ENCODE assay signal across 13 cellular contexts in the genomic region with DNA sequence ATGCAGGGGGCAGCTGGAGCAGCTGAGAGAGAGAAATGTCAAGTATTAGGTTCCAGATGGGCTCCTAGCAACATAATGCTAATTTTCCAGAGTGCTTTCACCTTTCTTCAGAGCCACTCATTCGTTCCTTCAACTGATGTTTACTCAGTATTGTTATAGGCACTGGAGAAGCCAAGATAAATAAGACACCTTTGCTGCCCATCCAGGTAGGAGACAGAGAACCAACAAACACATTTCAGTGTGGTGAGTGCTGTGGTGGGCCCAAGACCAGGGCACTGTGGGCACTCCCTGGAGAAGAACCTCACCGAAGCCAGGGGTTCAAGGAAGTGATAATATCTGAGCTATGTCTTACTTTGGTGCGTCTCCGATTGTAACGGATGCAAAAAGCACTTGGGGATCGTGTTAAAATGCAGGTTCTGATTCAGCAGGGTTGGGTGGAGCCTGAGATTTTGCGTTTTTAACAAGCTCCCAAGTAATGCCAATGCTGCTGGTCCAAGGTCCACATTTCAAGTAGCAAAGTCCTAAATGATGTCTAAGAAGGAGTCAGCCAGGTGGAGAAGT. TPM values are rescaled to one million over a fixed set of nuclear protein-coding genes. Genes with fewer than 3 reads are reported as not detected.
DNase-seq lines count a peak whose midpoint lies in the region; ATAC-seq, FAIRE-seq and TF ChIP-seq lines count a peak whose summit lies in the region.
"Had no signal": no experiment of that assay in that cellular context is flagged by ENCODE, and none has a peak within 500 bp of the region (broad histone marks: within the 10 kb centered on the region; RNA-seq: fewer than 3 reads in every experiment).

No MANE protein-coding gene starts in this region.

- no peak overlapping the region for H2AFZ ChIP-seq in HepG2 (ENCODE audit: low read length)

- H3K36me3 ChIP-seq in liver (ENCODE audit: control insufficient read depth in 4 of 4, insufficient read depth in 3 of 4, low read depth in 1 of 4, low read length in 3 of 4) = no peaks in the 10 kb centered on the region
- no peaks in the 10 kb centered on the region for H3K36me3 ChIP-seq in HepG2 (replicated peaks in 1 of 2; ENCODE audit: control insufficient read depth in 1 of 2, insufficient read depth in 2 of 2, low read length in 2 of 2)
- no peaks in the 10 kb centered on the region for H3K36me3 ChIP-seq in Peyer's patch
- no peaks in the 10 kb centered on the region for H3K36me3 ChIP-seq in upper lobe of right lung
- H3K36me3 ChIP-seq in thyroid gland = no peaks in the 10 kb centered on the region
- H3K36me3 ChIP-seq: BE2C, SJCRH30 had no signal

- CTCF ChIA-PET in HepG2 (lab: Yijun Ruan, JAX; ENCODE audit: low intra/inter-chr PET ratio, low total read pairs) = no interaction called here

- intact Hi-C loops in HepG2 (cut with micrococcal nuclease; ENCODE audit: unreplicated experiment) = no loop called here
- intact Hi-C loops in upper lobe of right lung (cut with DNase I) = no loop called here
- intact Hi-C loops in thyroid gland (cut with DNase I) = no loop called here

- peaks cover 12% of the 10 kb centered on the region for H3K9me3 Mint-ChIP-seq in glutamatergic neuron (ENCODE audit: unreplicated experiment)

- no peak overlapping the region for H3K4me3 ChIP-seq in liver (ENCODE audit: low read depth in 1 of 3, low read length in 3 of 3)
- no peak overlapping the region for H3K4me3 ChIP-seq in HepG2 (replicated peaks in 1 of 3; ENCODE audit: insufficient read depth in 1 of 3, low read depth in 2 of 3, low read length in 3 of 3)
- H3K4me3 ChIP-seq in Peyer's patch = no peak overlapping the region
- no peak overlapping the region for H3K4me3 ChIP-seq in upper lobe of right lung
- no peak overlapping the region for H3K4me3 ChIP-seq in thyroid gland (replicated peaks in 1 of 3)
- H3K4me3 ChIP-seq: SJCRH30, testis had no signal

- H3K27me3 ChIP-seq in liver (ENCODE audit: control insufficient read depth in 4 of 4, insufficient read depth in 4 of 4, low read length in 3 of 4) (no peaks in the 10 kb centered on the region), HepG2 (ENCODE audit: control insufficient read depth in 1 of 2, insufficient read depth in 2 of 2, low read length in 2 of 2) (peaks cover 0 to 11% of the 10 kb centered on the region in 2 experiments; a peak in 3 of 5 replicates), Peyer's patch (no peaks in the 10 kb centered on the region), upper lobe of right lung (no peaks in the 10 kb centered on the region), thyroid gland (no peaks in the 10 kb centered on the region)
- H3K27me3 ChIP-seq: BE2C, foreskin keratinocyte, SJCRH30, testis had no signal

- DNase-seq in HepG2 (ENCODE audit: low spot score) = no peak
- no peak for DNase-seq in Peyer's patch
- no peak for DNase-seq in glutamatergic neuron
- no peak for DNase-seq in upper lobe of right lung
- DNase-seq in SIG-M5 (lab: John Stamatoyannopoulos, UW) = no peak
- no peak for DNase-seq in NCI-H526 treated with DMSO at 0.1 percent for 48 hours (lab: John Stamatoyannopoulos, UW)
- DNase-seq in thyroid gland = no peak
- DNase-seq: BE2C, foreskin keratinocyte, retina, SJCRH30, testis had no signal

- no TSS peak for BruUV-seq in HepG2 (replicated peaks; lab: Mats Ljungman, UMichigan)

- no peaks in the 10 kb centered on the region for H3K79me2 ChIP-seq in HepG2 (ENCODE audit: insufficient read depth, low read length)

- H3K27ac Mint-ChIP-seq in glutamatergic neuron (ENCODE audit: unreplicated experiment) = peak overlapping the region; percentile 97

- no peaks in the 10 kb centered on the region for H3K36me3 Mint-ChIP-seq in glutamatergic neuron (ENCODE audit: unreplicated experiment)

- TF ChIP-seq EP300 in HepG2 (IDR thresholded peaks at IDR 0.05; ENCODE audit: low read depth in 2 of 2, low read length in 2 of 2) (no peak), HepG2 (CRISPR knock-in tag; IDR thresholded peaks at IDR 0.05; ENCODE audit: borderline replicate concordance) (no peak)

- peaks cover 54% of the 10 kb centered on the region for H3K4me1 Mint-ChIP-seq in glutamatergic neuron (ENCODE audit: low read depth, unreplicated experiment)

- TF ChIP-seq RAD21 in liver (IDR thresholded peaks at IDR 0.05) (no peak), HepG2 (CRISPR knock-in tag; IDR thresholded peaks at IDR 0.05) (no peak)

- POLR2A ChIA-PET in HepG2 (lab: Yijun Ruan, JAX) = no interaction called here

- no peak for FAIRE-seq in HepG2 (lab: Jason Lieb, UNC)

- H3K9ac ChIP-seq in liver (ENCODE audit: low read depth in 1 of 2, low read length in 2 of 2) = no peak overlapping the region
- no peak overlapping the region for H3K9ac ChIP-seq in HepG2 (ENCODE audit: insufficient read depth, low read depth, low read length)

- H3K9me3 ChIP-seq in liver (ENCODE audit: control insufficient read depth in 4 of 4, low read length in 3 of 4) (no peaks in the 10 kb centered on the region), HepG2 (ENCODE audit: low read length) (no peaks in the 10 kb centered on the region), Peyer's patch (no peaks in the 10 kb centered on the region), upper lobe of right lung (no peaks in the 10 kb centered on the region), thyroid gland (no peaks in the 10 kb centered on the region)
- H3K9me3 ChIP-seq: BE2C, SJCRH30, testis had no signal

- in situ Hi-C loops in HepG2 (cut with HindIII; ENCODE audit: extremely low pct_ligation_motif_present, low pct_unique_long_range_greater_than_20kb) = no loop called here

- peaks cover 4 to 62% (median 35%) of the 10 kb centered on the region in 4 donors for H3K4me1 ChIP-seq in liver (ENCODE audit: control insufficient read depth in 4 of 4, insufficient read depth in 4 of 4, low read length in 3 of 4)
- no peaks in the 10 kb centered on the region for H3K4me1 ChIP-seq in HepG2 (ENCODE audit: insufficient read depth, low read length)
- H3K4me1 ChIP-seq in Peyer's patch = peaks cover 2 to 25% (median 13%) of the 10 kb centered on the region in 4 donors
- peaks cover 13% of the 10 kb centered on the region for H3K4me1 ChIP-seq in upper lobe of right lung
- peaks cover 11 to 20% of the 10 kb centered on the region in 2 donors for H3K4me1 ChIP-seq in thyroid gland
- H3K4me1 ChIP-seq: BE2C, foreskin keratinocyte had no signal

- no peak overlapping the region for H3K4me2 ChIP-seq in HepG2 (ENCODE audit: low read depth, low read length)

- H4K20me1 ChIP-seq in HepG2 (ENCODE audit: insufficient read depth, low read length) = no peaks in the 10 kb centered on the region

- H3K27me3 Mint-ChIP-seq in glutamatergic neuron (ENCODE audit: unreplicated experiment) = peaks cover 6% of the 10 kb centered on the region

- peak overlapping the region; percentile 32 for H3K4me3 Mint-ChIP-seq in glutamatergic neuron (ENCODE audit: unreplicated experiment)

- TF ChIP-seq POLR2A in HepG2 (IDR thresholded peaks at IDR 0.05; ENCODE audit: insufficient read depth in 1 of 2, low read depth in 2 of 2, low read length in 2 of 2) (no peak), Peyer's patch (IDR thresholded peaks at IDR 0.05) (no peak), thyroid gland (IDR thresholded peaks at IDR 0.05) (no peak)

- no peak for TF ChIP-seq CTCF in liver (IDR thresholded peaks at IDR 0.05; ENCODE audit: low read depth, low read length, missing input control)
- TF ChIP-seq CTCF in HepG2 (CRISPR knock-in tag; IDR thresholded peaks at IDR 0.05) = no peak
- no peak for TF ChIP-seq CTCF in Peyer's patch (IDR thresholded peaks at IDR 0.05)
- TF ChIP-seq CTCF in glutamatergic neuron (IDR thresholded peaks at IDR 0.05; ENCODE audit: partially characterized antibody, unreplicated experiment) = no peak
- no peak for TF ChIP-seq CTCF in upper lobe of right lung (IDR thresholded peaks at IDR 0.05)
- TF ChIP-seq CTCF in thyroid gland (IDR thresholded peaks at IDR 0.05) = no peak

- WGBS in liver = 61% methylated on average over 7 of the region's 7 CpGs
- WGBS in HepG2 (ENCODE audit: low lambda C conversion rate) = 28% methylated on average over 6 of the region's 7 CpGs
- 58 to 64% methylated on average over 7 of the region's 7 CpGs for whole genome bisulfite sequencing in thyroid gland, 2 donors

- ATAC-seq in HepG2 (no peak), upper lobe of right lung (no peak)

- H3K27ac ChIP-seq in liver (ENCODE audit: low read depth in 1 of 2, low read length in 2 of 2) (peak overlapping the region; percentile 66 to 68), HepG2 (ENCODE audit: extremely low read length, insufficient read depth, low read length) (no peak overlapping the region), Peyer's patch (peak overlapping the region; percentile 58 to 80 (median 67)), upper lobe of right lung (peak overlapping the region; percentile 63), thyroid gland (peak overlapping the region in 1 of 3 donors; percentile 46)
- H3K27ac ChIP-seq: foreskin keratinocyte, SJCRH30, testis had no signal

RNA-seq across cellular contexts. Expression of gene PLCL2, which starts 42.0 kb away (rescaled TPM):
- total RNA-seq in liver (10 to 100 TPM; 16.3 to 16.5 TPM), HepG2 (2016; rRNA removed; fragmentation: Illumina TruSeq; extraction: Trizol) (not detected in 2 replicates), Peyer's patch (10 to 100 TPM; 21.8 to 39.6 (median 25.4) TPM), glutamatergic neuron (ENCODE audit: unreplicated experiment) (71.1 TPM), upper lobe of right lung (9.1 TPM), thyroid gland (10 to 100 TPM in 2 of 4 donors, 1 to 10 TPM in 2; 6.3 to 15.3 (median 9.3) TPM)
- polyA plus RNA-seq in liver (1 to 10 TPM; 1.5 to 2.6 TPM), HepG2 (2011; rRNA removed) (not detected in 2 replicates)
- total RNA-seq in HepG2 (2016; cell fraction: cytosol; rRNA removed; fragmentation: Illumina TruSeq; extraction: Trizol; ENCODE audit: low read depth) = not detected in 2 replicates
- total RNA-seq in HepG2 (2016; cell fraction: insoluble cytoplasmic fraction; rRNA removed; fragmentation: Illumina TruSeq; extraction: Trizol) = 0.04 TPM in 1 of 2 replicates, not detected in the other
- not detected in 2 replicates for total RNA-seq in HepG2 (2016; cell fraction: membrane; rRNA removed; fragmentation: Illumina TruSeq; extraction: Trizol)
- not detected in 2 replicates for total RNA-seq in HepG2 (2016; cell fraction: nucleus; rRNA removed; fragmentation: Illumina TruSeq; extraction: Trizol)
- polyA plus RNA-seq in HepG2 (2011; cell fraction: cytosol; rRNA removed) = not detected in 2 replicates
- not detected in 2 replicates for polyA plus RNA-seq in HepG2 (2011; cell fraction: nucleus; rRNA removed)
- polyA plus RNA-seq in HepG2 (2012) = not detected in 2 replicates
- polyA plus RNA-seq in HepG2 (2016; cell fraction: cytosol; fragmentation: Illumina TruSeq; extraction: Trizol; ENCODE audit: low read depth) = not detected in 2 replicates
- polyA plus RNA-seq in HepG2 (2016; cell fraction: insoluble cytoplasmic fraction; fragmentation: Illumina TruSeq; extraction: Trizol; ENCODE audit: low read depth) = not detected in 2 replicates
- polyA plus RNA-seq in HepG2 (2016; cell fraction: membrane; fragmentation: Illumina TruSeq; extraction: Trizol; ENCODE audit: low read depth) = not detected in 2 replicates
- not detected in 2 replicates for polyA plus RNA-seq in HepG2 (2016; cell fraction: nucleus; fragmentation: Illumina TruSeq; extraction: Trizol; ENCODE audit: insufficient read depth, low read depth)
- 5.6 TPM in 1 of 2 replicates, not detected in the other for polyA minus RNA-seq in HepG2 (2011; rRNA and poly(A)+ RNA removed; ENCODE audit: low replicate concordance)
- polyA minus RNA-seq in HepG2 (2011; cell fraction: cytosol; rRNA and poly(A)+ RNA removed) = not detected in 2 replicates
- not detected in 2 replicates for polyA minus RNA-seq in HepG2 (2011; cell fraction: nucleus; rRNA and poly(A)+ RNA removed)
